Comparison of ENCODE assay signal across 6 cellular contexts in genomic region chr15:34018738-34019137, GRCh38. TPM values are rescaled to one million over a fixed set of nuclear protein-coding genes. Genes with fewer than 3 reads are reported as not detected.
"Had no signal": no experiment of that assay in that cellular context is flagged by ENCODE, and none has a peak within 500 bp of the region (broad histone marks: within the 10 kb centered on the region; RNA-seq: fewer than 3 reads in every experiment).

No MANE protein-coding gene starts in this region.

RNA-seq across cellular contexts. Expression of gene CHRM5, which starts 50.4 kb away (rescaled TPM):
- total RNA-seq: activated CD4-positive, alpha-beta T cell treated with anti-CD3 and anti-CD28 coated beads for 36 hours; activated naive CD4-positive, alpha-beta T cell treated with anti-CD3 and anti-CD28 coated beads for 36 hours; ascending aorta; OCI-LY7; RPMI7951; T-helper 2 cell treated with Interferon-gamma antibody and Interleukin-4, amounts not matched to agents 100 ng/mL and 5 ng/mL, for 36 hours had no signal
